Comparison of ENCODE assay signal across 17 cellular contexts in genomic region chr16:49473773-49474172, GRCh38.
DNase-seq lines count a peak whose midpoint lies in the region; ATAC-seq, FAIRE-seq and TF ChIP-seq lines count a peak whose summit lies in the region.
"Had no signal": no experiment of that assay in that cellular context is flagged by ENCODE, and none has a peak within 500 bp of the region (broad histone marks: within the 10 kb centered on the region; RNA-seq: fewer than 3 reads in every experiment).

No MANE protein-coding gene starts in this region.

- H3K9ac ChIP-seq in kidney (ENCODE audit: low read length in 2 of 2), result no peak overlapping the region

- 62 to 84% (median 77%) methylated on average over 5 of the region's 5 CpGs for WGBS in spleen, 5 donors

- no peak for TF ChIP-seq POLR2A in spleen (IDR thresholded peaks at IDR 0.05)

- FAIRE-seq in kidney (lab: Jason Lieb, UNC), result no peak
- FAIRE-seq: GM12892 had no signal

- no peak overlapping the region for H3K4me3 ChIP-seq in kidney (ENCODE audit: low read length in 2 of 2)
- H3K4me3 ChIP-seq in spleen, result no peak overlapping the region
- no peak overlapping the region for H3K4me3 ChIP-seq in HAP-1

- DNase-seq in left cardiac atrium (peak; percentile 8), Right ventricle myocardium inferior (ENCODE audit: missing footprints) (no peak), kidney (peak; percentile 32), spleen (peak; percentile 41), HAP-1 (ENCODE audit: low spot score in 2 of 2) (no peak), RKO (ENCODE audit: low spot score) (no peak)
- no peak for DNase-seq in stimulated activated naive CD4-positive, alpha-beta T cell treated with Interleukin-2 at 50 U/mL for 16 hours (lab: John Stamatoyannopoulos, UW)
- DNase-seq: ACHN; AML-193; GOT3; HFFc6; KBM-7; NCI-H1417 treated with DMSO at 0.1 percent for 48 hours; NCI-H2029 treated with DMSO at 0.1 percent for 48 hours; NCI-H446 treated with DMSO at 0.1 percent for 48 hours; NK-92 treated with Interleukin-12 subunit alpha and Interleukin-12 subunit beta, amount 100 ng/mL, for 24 hours had no signal

- peak in 1 of 2 donors; percentile 81 for ATAC-seq in left cardiac atrium
- ATAC-seq in Right ventricle myocardium inferior, result no peak

- no peak overlapping the region for H3K27ac ChIP-seq in kidney (ENCODE audit: low read depth in 2 of 2, low read length in 2 of 2)
- H3K27ac ChIP-seq in spleen, result no peak overlapping the region

- TF ChIP-seq CTCF in kidney (IDR thresholded peaks at IDR 0.05; ENCODE audit: borderline replicate concordance, extremely low read depth, insufficient read depth) (no peak), spleen (IDR thresholded peaks at IDR 0.05 in 8 of 11, conservative IDR thresholded peaks at IDR 0.05 in 3 of 11) (no peak)

- in situ Hi-C loops in HAP-1 (cut with MboI; ENCODE audit: low sequenced_read_pairs), result no loop called here

- no peaks in the 10 kb centered on the region for H3K9me3 ChIP-seq in kidney (ENCODE audit: control insufficient read depth in 1 of 2, low read length in 2 of 2)
- no peaks in the 10 kb centered on the region for H3K9me3 ChIP-seq in spleen
- H3K9me3 ChIP-seq in HAP-1, result no peaks in the 10 kb centered on the region

- H3K27me3 ChIP-seq in spleen (replicated peaks in 1 of 7), result peaks cover 0 to 6% (median 0%) of the 10 kb centered on the region in 7 donors
- peaks cover 3% of the 10 kb centered on the region; the same call in 1 of the 2 replicates for H3K27me3 ChIP-seq in HAP-1 (ENCODE audit: low read depth)

- no peaks in the 10 kb centered on the region for H3K4me1 ChIP-seq in kidney (ENCODE audit: control insufficient read depth in 1 of 2, insufficient read depth in 1 of 2, low read depth in 1 of 2, low read length in 2 of 2)
- peaks cover 0 to 16% (median 4%) of the 10 kb centered on the region in 6 donors for H3K4me1 ChIP-seq in spleen
- H3K4me1 ChIP-seq in HAP-1, result no peaks in the 10 kb centered on the region

- H3K36me3 ChIP-seq in kidney (ENCODE audit: control insufficient read depth in 1 of 2, insufficient read depth in 2 of 2, low read length in 2 of 2) (no peaks in the 10 kb centered on the region), spleen (no peaks in the 10 kb centered on the region), HAP-1 (replicated peaks) (no peaks in the 10 kb centered on the region)

- intact Hi-C loops in left cardiac atrium (cut with DNase I), result no loop called here
- intact Hi-C loops in Right ventricle myocardium inferior (cut with DNase I), result no loop called here
- intact Hi-C loops in kidney (cut with DNase I), result no loop called here
- intact Hi-C loops in spleen (cut with DNase I; ENCODE audit: low total_unique reads), result no loop called here

Comparison
In these comparisons a context has a peak if more than half of its experiments do, and no peak if none do; other contexts are left out.
1. DNase-seq: peak in left cardiac atrium (single experiment), kidney (single experiment) and spleen (single experiment); none in Right ventricle myocardium inferior (single experiment), stimulated activated naive CD4-positive, alpha-beta T cell treated with Interleukin-2 at 50 U/mL for 16 hours (single experiment), HAP-1 (0 of 2) and RKO (single experiment).